Comparison of ENCODE assay signal across 11 cellular contexts in the genomic region with DNA sequence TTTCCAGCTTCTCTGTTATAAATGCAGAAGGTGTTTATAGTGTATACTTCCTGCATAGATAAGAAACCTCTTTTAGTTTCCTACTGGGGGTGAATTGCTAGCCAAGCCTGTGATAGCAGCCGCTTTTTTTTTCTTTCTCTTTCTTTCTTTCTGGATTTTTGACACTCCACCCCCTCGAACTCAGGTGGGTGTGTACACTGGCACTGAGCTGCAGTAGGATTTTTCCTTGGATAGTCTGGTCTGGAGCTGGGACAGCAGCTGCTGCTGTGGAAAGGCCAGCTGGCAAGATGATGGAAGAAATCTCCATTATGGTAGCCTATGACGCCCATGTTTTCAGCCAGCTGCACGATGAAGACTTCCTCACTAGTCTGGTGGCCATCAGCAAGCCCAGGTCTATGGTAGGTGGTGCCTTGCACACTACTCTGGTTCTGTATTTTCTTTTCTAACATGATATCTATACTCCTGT.
DNase-seq lines count a peak whose midpoint lies in the region; ATAC-seq, FAIRE-seq and TF ChIP-seq lines count a peak whose summit lies in the region.
"Had no signal": no experiment of that assay in that cellular context is flagged by ENCODE, and none has a peak within 500 bp of the region (broad histone marks: within the 10 kb centered on the region; RNA-seq: fewer than 3 reads in every experiment).

No MANE protein-coding gene starts in this region.

- H3K9me3 ChIP-seq in H1 (ENCODE audit: insufficient read depth in 2 of 2, low read depth in 1 of 2, low read length in 1 of 2) (no peaks in the 10 kb centered on the region), gastroesophageal sphincter (no peaks in the 10 kb centered on the region)

- peak overlapping the region; percentile 40; the same call in 1 of the 2 replicates for H2AK5ac ChIP-seq in H1 (ENCODE audit: low read depth, low read length)

- no peak for TF ChIP-seq POLR2A in H1 (IDR thresholded peaks at IDR 0.05; ENCODE audit: control extremely low read depth in 1 of 2, low read depth in 2 of 2, low read length in 2 of 2)
- TF ChIP-seq POLR2A in gastroesophageal sphincter (IDR thresholded peaks at IDR 0.05) = no peak

- H3K18ac ChIP-seq in H1 (ENCODE audit: extremely low read depth, low read length) = no peak overlapping the region

- peaks cover 4 to 63% (median 14%) of the 10 kb centered on the region in 4 experiments; a peak in 6 of 8 replicates for H3K36me3 ChIP-seq in H1 (ENCODE audit: control insufficient read depth in 2 of 4, insufficient read depth in 4 of 4, low read length in 3 of 4)
- H3K36me3 ChIP-seq in gastroesophageal sphincter = no peaks in the 10 kb centered on the region

- no peak overlapping the region for H3K23ac ChIP-seq in H1 (ENCODE audit: insufficient read length)

- POLR2A ChIA-PET in H1 (lab: Charles Lee; ENCODE audit: partially characterized antibody) = interaction anchor here (0.8 to 2.0 kb wide), 4 partner anchors 8 to 122 kb away, joined by 3 to 5 read pairs (median 5); a partner anchor contains a TSS

- no peak overlapping the region for H2BK5ac ChIP-seq in H1 (ENCODE audit: low read depth, low read length)

- H3K27me3 Mint-ChIP-seq in osteocyte (ENCODE audit: unreplicated experiment) = no peaks in the 10 kb centered on the region
- H3K27me3 Mint-ChIP-seq: activated B cell treated with CpG ODN at 0.5 μM for 24 hours had no signal

- TF ChIP-seq EP300 in H1 (IDR thresholded peaks at IDR 0.05; ENCODE audit: borderline replicate concordance in 1 of 2, low read depth in 2 of 2, low read length in 2 of 2) (no peak), gastroesophageal sphincter (IDR thresholded peaks at IDR 0.05) (no peak)

- no peak overlapping the region for H4K8ac ChIP-seq in H1 (ENCODE audit: extremely low read depth, insufficient read depth, low read length)

- no peak overlapping the region; a peak in 1 of 7 replicates for H3K9ac ChIP-seq in H1 (replicated peaks in 1 of 4; ENCODE audit: extremely low read depth in 1 of 4, low read depth in 3 of 4, low read length in 3 of 4)

- H2AFZ ChIP-seq in H1 (ENCODE audit: low read length) = no peak overlapping the region

- peaks cover 0 to 16% (median 8%) of the 10 kb centered on the region in 4 experiments; a peak in 5 of 7 replicates for H3K4me1 ChIP-seq in H1 (replicated peaks in 1 of 4; ENCODE audit: control insufficient read depth in 3 of 4, insufficient read depth in 4 of 4, low read length in 3 of 4)
- H3K4me1 ChIP-seq in gastroesophageal sphincter = peaks cover 0 to 8% (median 0%) of the 10 kb centered on the region in 3 donors

- peak; percentile 17 for DNase-seq in NCI-H2196 (lab: John Stamatoyannopoulos, UW; ENCODE audit: unreplicated experiment)
- no peak for DNase-seq in NCI-H2196 treated with DMSO at 0.1 percent for 48 hours (lab: John Stamatoyannopoulos, UW; ENCODE audit: unreplicated experiment)
- DNase-seq in NCI-H345 (lab: John Stamatoyannopoulos, UW) = peak; percentile 82
- DNase-seq in H1 (ENCODE audit: low read depth in 1 of 2, low spot score in 2 of 2) = no peak
- peak in 7 of 10 donors; percentile 23 to 91 (median 48) for DNase-seq in posterior cingulate gyrus
- no peak for DNase-seq in osteocyte (ENCODE audit: extremely low spot score, unreplicated experiment)
- DNase-seq in SIG-M5 treated with dmso at 0.1 percent for 504 hours (lab: John Stamatoyannopoulos, UW; ENCODE audit: unreplicated experiment) = no peak
- DNase-seq: activated B cell treated with CpG ODN at 0.5 μM for 24 hours had no signal

- H3K4me3 ChIP-seq in H1 (ENCODE audit: extremely low read depth in 1 of 4, insufficient read depth in 2 of 4, low read depth in 3 of 4, low read length in 4 of 4) (peak overlapping the region; percentile 63 to 92 (median 75)), gastroesophageal sphincter (peak overlapping the region in 1 of 2 donors; percentile 1)
- H3K4me3 ChIP-seq: skin epidermis had no signal

- H2BK15ac ChIP-seq in H1 (ENCODE audit: low read length) = no peak overlapping the region

- peak overlapping the region; percentile 4 for H4K5ac ChIP-seq in H1 (ENCODE audit: insufficient read length, low read depth, low read length)

- H2BK20ac ChIP-seq in H1 (ENCODE audit: low read length) = no peak overlapping the region

- no peak overlapping the region for H3K4ac ChIP-seq in H1 (replicated peaks; ENCODE audit: insufficient read length, low read depth, low read length)

- H3K27me3 ChIP-seq in H1 (replicated peaks in 1 of 4; ENCODE audit: control insufficient read depth in 3 of 4, extremely low read depth in 1 of 4, insufficient read depth in 3 of 4, low read length in 3 of 4) (no peaks in the 10 kb centered on the region), gastroesophageal sphincter (no peaks in the 10 kb centered on the region)

- H4K91ac ChIP-seq in H1 (replicated peaks; ENCODE audit: insufficient read length, low read length) = no peak overlapping the region

- no peak for TF ChIP-seq CTCF in H1 (IDR thresholded peaks at IDR 0.05; ENCODE audit: control extremely low read depth in 1 of 3, insufficient read depth in 1 of 3, low read depth in 1 of 3, low read length in 3 of 3)
- no peak for TF ChIP-seq CTCF in gastroesophageal sphincter (IDR thresholded peaks at IDR 0.05)
- TF ChIP-seq CTCF in osteocyte (IDR thresholded peaks at IDR 0.05) = no peak

- intact Hi-C loops in posterior cingulate gyrus (cut with DNase I) = loop anchor here (5.0 kb wide), 1 partner anchor 100 kb away; no protein-coding TSS in a partner anchor

- H3K36me3 Mint-ChIP-seq in osteocyte (ENCODE audit: unreplicated experiment) = no peaks in the 10 kb centered on the region

- H3K56ac ChIP-seq in H1 (replicated peaks; ENCODE audit: insufficient read length, low read depth, low read length) = no peak overlapping the region

- no peak for TF ChIP-seq RAD21 in H1 (IDR thresholded peaks at IDR 0.05 in 1 of 2, conservative IDR thresholded peaks at IDR 0.05 in 1 of 2; ENCODE audit: low read depth in 2 of 2, low read length in 2 of 2)

- H3K27ac ChIP-seq in H1 (ENCODE audit: low read depth, low read length) (no peak overlapping the region), gastroesophageal sphincter (no peak overlapping the region)
- H3K27ac ChIP-seq: skin epidermis had no signal

- peak overlapping the region; percentile 67 to 94 for H3K4me2 ChIP-seq in H1 (ENCODE audit: insufficient read depth in 1 of 2, low read depth in 2 of 2, low read length in 2 of 2)

- CTCF ChIA-PET in H1 (lab: Charles Lee; ENCODE audit: partially characterized antibody) = interaction anchor here (0.7 to 1.0 kb wide), 2 partner anchors 12 to 70 kb away, joined by 3 read pairs; no protein-coding TSS in a partner anchor

- no peak for FAIRE-seq in H1 (lab: Jason Lieb, UNC)
- FAIRE-seq: A204.1 had no signal

- 53% methylated on average over 4 of the region's 4 CpGs; no CpG with 5 or more reads in 1 of the 2 experiments for WGBS in H1 (ENCODE audit: extremely low coverage in 1 of 2, insufficient coverage in 1 of 2, insufficient read length in 1 of 2, insufficient replicate concordance in 2 of 2, low coverage in 1 of 2, low lambda C conversion rate in 2 of 2, missing lambda C conversion rate in 1 of 2), 2 experiments
- WGBS in gastroesophageal sphincter (ENCODE audit: low coverage in 1 of 2), 2 donors = 51% methylated on average over 4 of the region's 4 CpGs; no CpG with 5 or more reads in 1 of the 2 donors

- H3K23me2 ChIP-seq in H1 (ENCODE audit: low read depth, low read length) = no peaks in the 10 kb centered on the region; the same call in 1 of the 2 replicates

- no peak overlapping the region for H3K14ac ChIP-seq in H1 (ENCODE audit: insufficient read length)

- H3K4me3 Mint-ChIP-seq in osteocyte (ENCODE audit: unreplicated experiment) = no peak overlapping the region
- H3K4me3 Mint-ChIP-seq: activated B cell treated with CpG ODN at 0.5 μM for 24 hours had no signal

- H2BK12ac ChIP-seq in H1 (ENCODE audit: low read depth, low read length) = no peak overlapping the region

- peaks cover 2 to 5% of the 10 kb centered on the region in 2 experiments for H4K20me1 ChIP-seq in H1 (replicated peaks in 1 of 2; ENCODE audit: control insufficient read depth in 1 of 2, insufficient read depth in 2 of 2, low read length in 2 of 2)

- H3K9me3 Mint-ChIP-seq in osteocyte (ENCODE audit: unreplicated experiment) = no peaks in the 10 kb centered on the region
- H3K9me3 Mint-ChIP-seq: activated B cell treated with CpG ODN at 0.5 μM for 24 hours had no signal

- peaks cover 13 to 78% of the 10 kb centered on the region in 2 experiments for H3K79me2 ChIP-seq in H1 (ENCODE audit: control insufficient read depth in 1 of 2, insufficient read depth in 2 of 2, low read length in 2 of 2)

- peaks cover 5% of the 10 kb centered on the region for H3K4me1 Mint-ChIP-seq in osteocyte (ENCODE audit: unreplicated experiment)

- no peak for ATAC-seq in gastroesophageal sphincter

- H2BK120ac ChIP-seq in H1 (replicated peaks; ENCODE audit: low read depth, low read length) = no peak overlapping the region

- no peak overlapping the region for H3K27ac Mint-ChIP-seq in osteocyte (ENCODE audit: unreplicated experiment)
- H3K27ac Mint-ChIP-seq: activated B cell treated with CpG ODN at 0.5 μM for 24 hours had no signal

- no peaks in the 10 kb centered on the region for H3K79me1 ChIP-seq in H1 (ENCODE audit: low read depth, low read length)

TF ChIP-seq in H1, 55 proteins besides CTCF, POLR2A, EP300 and RAD21 (continues in another document):
- TF ChIP-seq CHD2 (IDR thresholded peaks at IDR 0.05; ENCODE audit: low read length) (no peak), GABPA (IDR thresholded peaks at IDR 0.05; ENCODE audit: borderline replicate concordance, insufficient read depth, low read length) (no peak), POLR2AphosphoS5 (IDR thresholded peaks at IDR 0.05; ENCODE audit: low read depth, low read length) (no peak), CEBPB (IDR thresholded peaks at IDR 0.05; ENCODE audit: low read depth, low read length) (no peak), TCF12 (IDR thresholded peaks at IDR 0.05; ENCODE audit: low read depth, low read length) (no peak), TAF7 (optimal IDR thresholded peaks at IDR 0.05; ENCODE audit: borderline replicate concordance, low read depth, low read length) (no peak), MAFK (IDR thresholded peaks at IDR 0.05; ENCODE audit: low read depth, low read length) (no peak), TEAD4 (IDR thresholded peaks at IDR 0.05; ENCODE audit: low read depth, low read length) (no peak), BACH1 (IDR thresholded peaks at IDR 0.05; ENCODE audit: low read length) (no peak), SP2 (IDR thresholded peaks at IDR 0.05; ENCODE audit: low read length) (no peak), TBP (IDR thresholded peaks at IDR 0.05; ENCODE audit: low read depth, low read length) (no peak)
- TF ChIP-seq, protein P1, sequence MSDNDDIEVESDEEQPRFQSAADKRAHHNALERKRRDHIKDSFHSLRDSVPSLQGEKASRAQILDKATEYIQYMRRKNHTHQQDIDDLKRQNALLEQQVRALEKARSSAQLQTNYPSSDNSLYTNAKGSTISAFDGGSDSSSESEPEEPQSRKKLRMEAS (IDR thresholded peaks at IDR 0.05) = no peak
- TF ChIP-seq, protein P2, sequence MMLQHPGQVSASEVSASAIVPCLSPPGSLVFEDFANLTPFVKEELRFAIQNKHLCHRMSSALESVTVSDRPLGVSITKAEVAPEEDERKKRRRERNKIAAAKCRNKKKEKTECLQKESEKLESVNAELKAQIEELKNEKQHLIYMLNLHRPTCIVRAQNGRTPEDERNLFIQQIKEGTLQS (IDR thresholded peaks at IDR 0.05; ENCODE audit: insufficient read depth, low read depth, low read length) = no peak

Comparison
In these comparisons a context has a peak if more than half of its experiments do, and no peak if none do; other contexts are left out.
1. DNase-seq: peak in NCI-H2196 (single experiment), NCI-H345 (single experiment) and posterior cingulate gyrus (7 of 10); none in NCI-H2196 treated with DMSO at 0.1 percent for 48 hours (single experiment), H1 (0 of 2), osteocyte (single experiment) and SIG-M5 treated with dmso at 0.1 percent for 504 hours (single experiment).